ENCODE assay signal across 27 cellular contexts in genomic region chr2:221704442-221704841, GRCh38.
"Had no signal": no experiment of that assay in that cellular context is flagged by ENCODE, and none has a peak within 500 bp of the region (broad histone marks: within the 10 kb centered on the region; RNA-seq: fewer than 3 reads in every experiment).

No MANE protein-coding gene starts in this region.

- H3K36me3 ChIP-seq: colonic mucosa, esophagus muscularis mucosa, esophagus squamous epithelium, gastrocnemius medialis, gastroesophageal sphincter, heart left ventricle, heart right ventricle had no signal

- H3K9me3 ChIP-seq: colonic mucosa, esophagus muscularis mucosa, esophagus squamous epithelium, gastrocnemius medialis, gastroesophageal sphincter, heart left ventricle, heart right ventricle had no signal

- DNase-seq: colonic mucosa; cortex of kidney; dermis blood vessel endothelial cell; dorsolateral prefrontal cortex; effector CD4-positive, alpha-beta T cell; effector CD8-positive, alpha-beta T cell; effector memory CD4-positive, alpha-beta T cell; effector memory CD8-positive, alpha-beta T cell; endodermal cell; erythroblast; esophagus squamous epithelium; foreskin fibroblast; foreskin keratinocyte; gastrocnemius medialis; glutamatergic neuron; head of caudate nucleus; heart left ventricle; heart right ventricle; hippocampal formation had no signal

- H3K27ac ChIP-seq: colonic mucosa, coronary artery, dorsolateral prefrontal cortex, epithelial cell of prostate, esophagus muscularis mucosa, esophagus squamous epithelium, foreskin keratinocyte, gastrocnemius medialis, gastroesophageal sphincter, heart left ventricle, heart right ventricle, hepatocyte had no signal

- H3K27ac Mint-ChIP-seq: dendritic cell treated with granulocyte-macrophage colony-stimulating factor and Interleukin-4, amounts not matched to agents 40 ng/mL and 50 ng/mL, for 4 days; effector memory CD8-positive, alpha-beta T cell; endodermal cell had no signal

- H3K9me3 Mint-ChIP-seq: dendritic cell treated with granulocyte-macrophage colony-stimulating factor and Interleukin-4, amounts not matched to agents 40 ng/mL and 50 ng/mL, for 4 days; endodermal cell had no signal

- H3K4me3 Mint-ChIP-seq: dendritic cell treated with granulocyte-macrophage colony-stimulating factor and Interleukin-4, amounts not matched to agents 40 ng/mL and 50 ng/mL, for 4 days; effector memory CD8-positive, alpha-beta T cell; endodermal cell had no signal

- H3K4me3 ChIP-seq: colonic mucosa, coronary artery, dorsolateral prefrontal cortex, esophagus muscularis mucosa, esophagus squamous epithelium, gastrocnemius medialis, gastroesophageal sphincter, heart left ventricle, heart right ventricle, hepatocyte had no signal

- H3K27me3 ChIP-seq: colonic mucosa, esophagus muscularis mucosa, esophagus squamous epithelium, gastrocnemius medialis, gastroesophageal sphincter, heart left ventricle, hepatocyte had no signal

- ATAC-seq: effector memory CD8-positive, alpha-beta T cell; esophagus mucosa; foreskin keratinocyte; gastrocnemius medialis; gastroesophageal sphincter; heart left ventricle; heart right ventricle had no signal

- H3K4me1 ChIP-seq: colonic mucosa, esophagus muscularis mucosa, esophagus squamous epithelium, foreskin keratinocyte, gastrocnemius medialis, gastroesophageal sphincter, heart left ventricle, heart right ventricle had no signal

- FAIRE-seq: endothelial cell of umbilical vein had no signal

- H3K27me3 Mint-ChIP-seq: dendritic cell treated with granulocyte-macrophage colony-stimulating factor and Interleukin-4, amounts not matched to agents 40 ng/mL and 50 ng/mL, for 4 days; effector memory CD8-positive, alpha-beta T cell had no signal
